ENCODE assay signal across 8 cellular contexts in the genomic region with DNA sequence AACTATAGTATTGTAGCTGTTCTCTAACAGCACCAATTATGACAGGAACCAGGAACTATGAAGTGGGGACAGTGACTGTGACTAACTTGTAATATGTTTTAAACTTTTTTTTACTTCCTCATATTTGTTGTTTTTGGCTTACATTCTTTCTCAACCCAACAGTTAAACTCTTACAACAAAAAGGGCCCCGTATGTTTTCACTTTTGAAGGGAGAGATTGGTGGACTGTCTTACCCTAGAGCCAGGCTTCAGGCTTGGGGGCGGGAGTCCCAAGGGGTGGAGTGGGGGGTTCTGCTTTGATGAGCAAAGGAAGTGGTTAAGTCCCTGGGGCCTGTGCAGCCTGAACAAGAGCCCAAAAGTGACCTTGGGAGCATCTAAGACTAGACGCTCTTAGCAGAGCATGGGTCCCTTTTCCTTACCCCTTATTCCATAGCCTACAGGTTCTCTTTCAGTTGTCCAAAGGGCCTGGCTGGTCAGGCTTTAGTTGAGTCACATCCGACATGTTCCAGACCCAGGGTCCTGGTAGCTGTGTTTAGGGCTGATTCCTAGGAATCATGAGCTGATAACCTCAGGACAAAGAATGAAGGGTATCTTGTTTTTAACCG. TPM values are rescaled to one million over a fixed set of nuclear protein-coding genes. Genes with fewer than 3 reads are reported as not detected.
DNase-seq lines count a peak whose midpoint lies in the region; ATAC-seq and TF ChIP-seq lines count a peak whose summit lies in the region.

No MANE protein-coding gene starts in this region.

- no peaks in the 10 kb centered on the region for H4K20me1 ChIP-seq in PC-9 (ENCODE audit: insufficient read depth)

- peak; percentile 54 for DNase-seq in activated CD8-positive, alpha-beta memory T cell treated with anti-CD3 and anti-CD28 coated beads, Interleukin-2, amount 10 ng/mL, durations not matched to agents 7 days and 5 days
- no peak for DNase-seq in activated CD8-positive, alpha-beta memory T cell treated with anti-CD3 and anti-CD28 coated beads, Interleukin-2, amount 50 U/mL, for 4 hours
- DNase-seq in PC-9 (peak in 1 of 2 experiments; percentile 64), Right ventricle myocardium superior (peak; percentile 56), upper lobe of right lung (no peak), G401 (ENCODE audit: low spot score) (no peak), WERI-Rb-1 (no peak)

- TF ChIP-seq CTCF in PC-9 (conservative IDR thresholded peaks at IDR 0.05) (no peak), upper lobe of right lung (IDR thresholded peaks at IDR 0.05) (no peak), WERI-Rb-1 (IDR thresholded peaks at IDR 0.05; ENCODE audit: low read depth, low read length) (no peak)

- H3K4me3 ChIP-seq in PC-9: no peak overlapping the region
- H3K4me3 ChIP-seq in upper lobe of right lung: no peak overlapping the region
- H3K4me3 ChIP-seq in WERI-Rb-1 (ENCODE audit: low read depth, low read length): no peak overlapping the region

- peaks cover 2% of the 10 kb centered on the region for H3K9me3 Mint-ChIP-seq in activated CD8-positive, alpha-beta memory T cell treated with anti-CD3 and anti-CD28 coated beads, Interleukin-2, amount 10 ng/mL, durations not matched to agents 7 days and 5 days (ENCODE audit: low read depth)

- 0 out of 2 replicates have a peak, but pooled peaks cover 3% of the 10 kb centered on the region for H3K79me2 ChIP-seq in PC-9 (ENCODE audit: low read depth)

- no peak overlapping the region for H3K4me2 ChIP-seq in PC-9

- ATAC-seq in activated CD8-positive, alpha-beta memory T cell treated with anti-CD3 and anti-CD28 coated beads, Interleukin-2, amount 10 ng/mL, durations not matched to agents 7 days and 5 days: peak; percentile 60
- peak; percentile 99 for ATAC-seq in HG02852 (IDR thresholded peaks at IDR 0.05; ENCODE audit: unreplicated experiment)
- ATAC-seq in Right ventricle myocardium superior (ENCODE audit: poor library complexity): peak; percentile 61
- peak; percentile 85 for ATAC-seq in upper lobe of right lung

- H3K9me2 ChIP-seq in PC-9 (ENCODE audit: insufficient read depth): no peaks in the 10 kb centered on the region

- CTCF ChIA-PET in activated CD8-positive, alpha-beta memory T cell treated with anti-CD3 and anti-CD28 coated beads, Interleukin-2, amount 10 ng/mL, durations not matched to agents 7 days and 5 days (lab: Charles Lee): no interaction called here
- CTCF ChIA-PET in PC-9 (lab: Charles Lee): interaction anchor here (0.7 kb wide), 1 partner anchor 39 kb away, joined by 5 read pairs; no protein-coding TSS in a partner anchor

- H3K27ac Mint-ChIP-seq in activated CD8-positive, alpha-beta memory T cell treated with anti-CD3 and anti-CD28 coated beads, Interleukin-2, amount 10 ng/mL, durations not matched to agents 7 days and 5 days: peak overlapping the region; percentile 73

- in situ Hi-C loops in G401 (cut with HindIII; ENCODE audit: low sequenced_read_pairs): no loop called here

- H3K27me3 ChIP-seq in PC-9 (ENCODE audit: insufficient read depth, low read depth): no peaks in the 10 kb centered on the region
- no peaks in the 10 kb centered on the region for H3K27me3 ChIP-seq in upper lobe of right lung
- no peaks in the 10 kb centered on the region for H3K27me3 ChIP-seq in WERI-Rb-1 (ENCODE audit: insufficient read depth, low read depth, severe bottlenecking)

- POLR2A ChIA-PET in PC-9 (lab: Charles Lee; ENCODE audit: unreplicated experiment): no interaction called here

- H3K4me1 Mint-ChIP-seq in activated CD8-positive, alpha-beta memory T cell treated with anti-CD3 and anti-CD28 coated beads, Interleukin-2, amount 10 ng/mL, durations not matched to agents 7 days and 5 days: peaks cover 31% of the 10 kb centered on the region

- H3F3A ChIP-seq in PC-9 (ENCODE audit: insufficient read depth, low read depth): peaks cover 8% of the 10 kb centered on the region; the same call in 1 of the 2 replicates

- H3K4me1 ChIP-seq in PC-9 (replicated peaks; ENCODE audit: insufficient read depth): peaks cover 12% of the 10 kb centered on the region
- peaks cover 14% of the 10 kb centered on the region for H3K4me1 ChIP-seq in upper lobe of right lung

- H3K27ac ChIP-seq in PC-9: peak overlapping the region; percentile 61
- H3K27ac ChIP-seq in upper lobe of right lung: peak overlapping the region; percentile 65
- no peak overlapping the region for H3K27ac ChIP-seq in WERI-Rb-1

- no TSS peak for BruUV-seq in PC-9 (replicated peaks; lab: Mats Ljungman, UMichigan)

- H3K27me3 Mint-ChIP-seq in activated CD8-positive, alpha-beta memory T cell treated with anti-CD3 and anti-CD28 coated beads, Interleukin-2, amount 10 ng/mL, durations not matched to agents 7 days and 5 days: no peaks in the 10 kb centered on the region

- H3K36me3 ChIP-seq in PC-9 (ENCODE audit: low read depth): no peaks in the 10 kb centered on the region
- no peaks in the 10 kb centered on the region for H3K36me3 ChIP-seq in upper lobe of right lung
- H3K36me3 ChIP-seq in WERI-Rb-1: no peaks in the 10 kb centered on the region

- H3K9me3 ChIP-seq in PC-9 (ENCODE audit: insufficient read depth, low read depth) (no peaks in the 10 kb centered on the region), upper lobe of right lung (no peaks in the 10 kb centered on the region), WERI-Rb-1 (ENCODE audit: severe bottlenecking) (no peaks in the 10 kb centered on the region)

- H3K4me3 Mint-ChIP-seq in activated CD8-positive, alpha-beta memory T cell treated with anti-CD3 and anti-CD28 coated beads, Interleukin-2, amount 10 ng/mL, durations not matched to agents 7 days and 5 days: no peak overlapping the region

- peaks cover 22% of the 10 kb centered on the region for H3K36me3 Mint-ChIP-seq in activated CD8-positive, alpha-beta memory T cell treated with anti-CD3 and anti-CD28 coated beads, Interleukin-2, amount 10 ng/mL, durations not matched to agents 7 days and 5 days

- H2AFZ ChIP-seq in PC-9: no peak overlapping the region

- intact Hi-C loops in PC-9 (cut with micrococcal nuclease; ENCODE audit: unreplicated experiment): no loop called here
- intact Hi-C loops in Right ventricle myocardium superior (cut with DNase I): no loop called here
- intact Hi-C loops in upper lobe of right lung (cut with DNase I): no loop called here

RNA-seq across cellular contexts. Expression of a gene that starts 38.8 kb away (rescaled TPM):
- 100 to 1,000 TPM in 1 of 2 experiments, 10 to 100 TPM in 1; 83.5 to 104 TPM for total RNA-seq in activated CD8-positive, alpha-beta memory T cell treated with anti-CD3 and anti-CD28 coated beads, Interleukin-2, amount 10 ng/mL, durations not matched to agents 7 days and 5 days
- total RNA-seq in PC-9 (2021) (26.8 and 28.3 TPM in 2 replicates), Right ventricle myocardium superior (27.5 TPM), upper lobe of right lung (60.7 TPM)
- 15.4 and 28.2 TPM in 2 replicates for total RNA-seq in G401 (2014; rRNA removed; shearing (Covaris generic))

RNA-seq across cellular contexts. Expression of a gene that starts 53.5 kb away (rescaled TPM):
- total RNA-seq in activated CD8-positive, alpha-beta memory T cell treated with anti-CD3 and anti-CD28 coated beads, Interleukin-2, amount 10 ng/mL, durations not matched to agents 7 days and 5 days: 100 to 1,000 TPM; 154 to 163 TPM
- total RNA-seq in PC-9 (2021) (31.0 and 36.1 TPM in 2 replicates), Right ventricle myocardium superior (22.3 TPM), upper lobe of right lung (65.6 TPM)
- total RNA-seq in G401 (2014; rRNA removed; shearing (Covaris generic)): 8.3 and 12.0 TPM in 2 replicates

Comparison
In these comparisons a context has a peak if more than half of its experiments do, and no peak if none do; other contexts are left out.
1. DNase-seq: peak in activated CD8-positive, alpha-beta memory T cell treated with anti-CD3 and anti-CD28 coated beads, Interleukin-2, amount 10 ng/mL, durations not matched to agents 7 days and 5 days (single experiment) and Right ventricle myocardium superior (single experiment); none in activated CD8-positive, alpha-beta memory T cell treated with anti-CD3 and anti-CD28 coated beads, Interleukin-2, amount 50 U/mL, for 4 hours (single experiment), upper lobe of right lung (single experiment), G401 (single experiment) and WERI-Rb-1 (single experiment).
2. Peak in every context shown above with its lines, with median percentiles within 50 percentile points of each other: ATAC-seq.